ENCODE assay signal across 1 cellular context in the genomic region with DNA sequence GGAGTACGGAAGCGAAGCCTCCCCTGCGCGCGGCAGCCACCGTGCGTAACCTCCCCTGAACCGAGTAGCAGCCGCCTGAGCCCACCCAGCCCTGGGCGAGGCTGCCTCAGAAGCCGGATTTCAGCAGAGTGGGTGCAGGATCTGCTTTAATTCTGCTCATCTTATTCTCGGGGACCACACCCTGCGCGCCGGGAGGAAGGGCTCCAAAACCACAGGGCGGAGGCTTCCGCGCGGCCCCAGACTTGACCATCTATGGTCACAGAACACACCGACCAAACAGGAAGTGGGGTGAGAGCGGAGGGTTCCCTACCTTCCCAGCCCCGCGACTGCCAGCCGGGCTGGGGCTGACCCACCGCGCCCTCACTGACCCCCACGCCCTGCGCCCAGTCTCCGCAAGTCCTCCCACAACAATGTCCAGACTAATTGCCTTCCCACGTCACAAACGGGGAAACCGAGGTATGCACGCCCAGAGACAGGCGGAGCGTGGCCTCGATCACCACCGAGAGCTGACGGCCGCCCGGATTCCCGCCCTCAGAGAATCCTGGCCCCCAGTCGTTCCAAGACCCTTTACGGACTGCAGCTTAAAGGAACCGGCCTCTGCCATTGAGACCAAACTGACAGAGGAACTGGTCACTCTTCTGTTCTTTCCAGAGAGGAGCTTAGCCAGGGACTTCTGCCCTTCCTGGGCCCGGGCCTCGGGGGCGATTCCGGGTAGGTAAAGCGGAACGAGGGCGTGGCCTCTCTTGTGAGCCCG.
TF ChIP-seq lines count a peak whose summit lies in the region.

No MANE protein-coding gene starts in this region.

TF ChIP-seq in HepG2, 621 proteins besides CTCF, POLR2A, EP300 and RAD21 (continued from another document and continues in another):
- TF ChIP-seq, protein P1, sequence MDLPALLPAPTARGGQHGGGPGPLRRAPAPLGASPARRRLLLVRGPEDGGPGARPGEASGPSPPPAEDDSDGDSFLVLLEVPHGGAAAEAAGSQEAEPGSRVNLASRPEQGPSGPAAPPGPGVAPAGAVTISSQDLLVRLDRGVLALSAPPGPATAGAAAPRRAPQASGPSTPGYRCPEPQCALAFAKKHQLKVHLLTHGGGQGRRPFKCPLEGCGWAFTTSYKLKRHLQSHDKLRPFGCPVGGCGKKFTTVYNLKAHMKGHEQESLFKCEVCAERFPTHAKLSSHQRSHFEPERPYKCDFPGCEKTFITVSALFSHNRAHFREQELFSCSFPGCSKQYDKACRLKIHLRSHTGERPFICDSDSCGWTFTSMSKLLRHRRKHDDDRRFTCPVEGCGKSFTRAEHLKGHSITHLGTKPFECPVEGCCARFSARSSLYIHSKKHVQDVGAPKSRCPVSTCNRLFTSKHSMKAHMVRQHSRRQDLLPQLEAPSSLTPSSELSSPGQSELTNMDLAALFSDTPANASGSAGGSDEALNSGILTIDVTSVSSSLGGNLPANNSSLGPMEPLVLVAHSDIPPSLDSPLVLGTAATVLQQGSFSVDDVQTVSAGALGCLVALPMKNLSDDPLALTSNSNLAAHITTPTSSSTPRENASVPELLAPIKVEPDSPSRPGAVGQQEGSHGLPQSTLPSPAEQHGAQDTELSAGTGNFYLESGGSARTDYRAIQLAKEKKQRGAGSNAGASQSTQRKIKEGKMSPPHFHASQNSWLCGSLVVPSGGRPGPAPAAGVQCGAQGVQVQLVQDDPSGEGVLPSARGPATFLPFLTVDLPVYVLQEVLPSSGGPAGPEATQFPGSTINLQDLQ (CRISPR knock-in tag; IDR thresholded peaks at IDR 0.05) = no peak
- TF ChIP-seq ZNF432 (CRISPR knock-in tag; IDR thresholded peaks at IDR 0.05; ENCODE audit: borderline replicate concordance) = no peak
- no peak for TF ChIP-seq FOXO1 (CRISPR knock-in tag; IDR thresholded peaks at IDR 0.05)
- no peak for TF ChIP-seq NAIF1 (CRISPR knock-in tag; IDR thresholded peaks at IDR 0.05; ENCODE audit: borderline replicate concordance)
- TF ChIP-seq SIN3B (IDR thresholded peaks at IDR 0.05; ENCODE audit: low read length) = no peak
- no peak for TF ChIP-seq ZNF775 (CRISPR knock-in tag; IDR thresholded peaks at IDR 0.05; ENCODE audit: borderline replicate concordance)
- TF ChIP-seq ZNF619 (CRISPR knock-in tag; IDR thresholded peaks at IDR 0.05) = no peak
- TF ChIP-seq IRX3 (CRISPR knock-in tag; IDR thresholded peaks at IDR 0.05; ENCODE audit: borderline replicate concordance, low read depth) = no peak; the same call in 1 of the 2 replicates
- TF ChIP-seq, protein P2, sequence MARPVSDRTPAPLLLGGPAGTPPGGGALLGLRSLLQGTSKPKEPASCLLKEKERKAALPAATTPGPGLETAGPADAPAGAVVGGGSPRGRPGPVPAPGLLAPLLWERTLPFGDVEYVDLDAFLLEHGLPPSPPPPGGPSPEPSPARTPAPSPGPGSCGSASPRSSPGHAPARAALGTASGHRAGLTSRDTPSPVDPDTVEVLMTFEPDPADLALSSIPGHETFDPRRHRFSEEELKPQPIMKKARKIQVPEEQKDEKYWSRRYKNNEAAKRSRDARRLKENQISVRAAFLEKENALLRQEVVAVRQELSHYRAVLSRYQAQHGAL (CRISPR knock-in tag; IDR thresholded peaks at IDR 0.05; ENCODE audit: not compliant biosample characterization) = peak; percentile 65
- TF ChIP-seq GZF1 (CRISPR knock-in tag; IDR thresholded peaks at IDR 0.05) = 0 out of 2 replicates have a peak, but pooled peaks have one; percentile 64
- TF ChIP-seq ZNF205 (CRISPR knock-in tag; IDR thresholded peaks at IDR 0.05) = no peak
- no peak for TF ChIP-seq SIX1 (CRISPR knock-in tag; IDR thresholded peaks at IDR 0.05; ENCODE audit: borderline replicate concordance)
- peak; percentile 35 for TF ChIP-seq U2AF1 (optimal IDR thresholded peaks at IDR 0.05; ENCODE audit: low read depth, low read length)
- no peak for TF ChIP-seq HOXA3 (CRISPR knock-in tag; IDR thresholded peaks at IDR 0.05)
- TF ChIP-seq ZSCAN25 (CRISPR knock-in tag; IDR thresholded peaks at IDR 0.05) = peak; percentile 53; the same call in 1 of the 2 replicates
- TF ChIP-seq AHR (CRISPR knock-in tag; IDR thresholded peaks at IDR 0.05) = peak; percentile 23; the same call in 1 of the 2 replicates
- no peak for TF ChIP-seq MZF1 (CRISPR knock-in tag; IDR thresholded peaks at IDR 0.05; ENCODE audit: borderline replicate concordance)
- TF ChIP-seq, protein P3, sequence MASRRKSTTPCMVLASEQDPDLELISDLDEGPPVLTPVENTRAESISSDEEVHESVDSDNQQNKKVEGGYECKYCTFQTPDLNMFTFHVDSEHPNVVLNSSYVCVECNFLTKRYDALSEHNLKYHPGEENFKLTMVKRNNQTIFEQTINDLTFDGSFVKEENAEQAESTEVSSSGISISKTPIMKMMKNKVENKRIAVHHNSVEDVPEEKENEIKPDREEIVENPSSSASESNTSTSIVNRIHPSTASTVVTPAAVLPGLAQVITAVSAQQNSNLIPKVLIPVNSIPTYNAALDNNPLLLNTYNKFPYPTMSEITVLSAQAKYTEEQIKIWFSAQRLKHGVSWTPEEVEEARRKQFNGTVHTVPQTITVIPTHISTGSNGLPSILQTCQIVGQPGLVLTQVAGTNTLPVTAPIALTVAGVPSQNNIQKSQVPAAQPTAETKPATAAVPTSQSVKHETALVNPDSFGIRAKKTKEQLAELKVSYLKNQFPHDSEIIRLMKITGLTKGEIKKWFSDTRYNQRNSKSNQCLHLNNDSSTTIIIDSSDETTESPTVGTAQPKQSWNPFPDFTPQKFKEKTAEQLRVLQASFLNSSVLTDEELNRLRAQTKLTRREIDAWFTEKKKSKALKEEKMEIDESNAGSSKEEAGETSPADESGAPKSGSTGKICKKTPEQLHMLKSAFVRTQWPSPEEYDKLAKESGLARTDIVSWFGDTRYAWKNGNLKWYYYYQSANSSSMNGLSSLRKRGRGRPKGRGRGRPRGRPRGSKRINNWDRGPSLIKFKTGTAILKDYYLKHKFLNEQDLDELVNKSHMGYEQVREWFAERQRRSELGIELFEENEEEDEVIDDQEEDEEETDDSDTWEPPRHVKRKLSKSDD (CRISPR knock-in tag; IDR thresholded peaks at IDR 0.05; ENCODE audit: low read depth) = no peak
- TF ChIP-seq, protein P4, sequence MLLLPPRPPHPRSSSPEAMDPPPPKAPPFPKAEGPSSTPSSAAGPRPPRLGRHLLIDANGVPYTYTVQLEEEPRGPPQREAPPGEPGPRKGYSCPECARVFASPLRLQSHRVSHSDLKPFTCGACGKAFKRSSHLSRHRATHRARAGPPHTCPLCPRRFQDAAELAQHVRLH (CRISPR knock-in tag; IDR thresholded peaks at IDR 0.05; ENCODE audit: borderline replicate concordance, low read depth) = peak; percentile 58; the same call in 1 of the 2 replicates
- TF ChIP-seq, protein P5, sequence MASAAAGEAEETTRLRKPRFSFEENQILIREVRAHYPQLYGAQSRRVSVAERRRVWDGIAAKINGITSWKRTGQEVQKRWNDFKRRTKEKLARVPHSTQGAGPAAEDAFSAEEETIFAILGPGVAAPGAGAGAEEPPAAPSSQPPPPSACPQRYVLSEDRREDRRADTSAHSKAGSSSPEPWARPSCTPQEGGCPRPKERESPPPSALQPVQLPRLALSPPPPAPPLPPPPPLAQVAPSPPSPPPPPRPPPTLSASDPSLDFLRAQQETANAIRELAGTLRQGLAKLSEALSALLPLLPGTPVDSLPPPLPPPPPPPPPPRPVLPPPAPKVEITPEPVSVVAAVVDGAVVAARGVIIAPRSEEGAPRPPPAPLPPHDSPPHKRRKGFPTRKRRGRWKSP (CRISPR knock-in tag; IDR thresholded peaks at IDR 0.05) = 0 out of 2 replicates have a peak, but pooled peaks have one; percentile 72
- TF ChIP-seq ZNF326 (CRISPR knock-in tag; IDR thresholded peaks at IDR 0.05; ENCODE audit: borderline replicate concordance) = no peak
- TF ChIP-seq ELF4 (CRISPR knock-in tag; IDR thresholded peaks at IDR 0.05; ENCODE audit: borderline replicate concordance) = peak; percentile 57; the same call in 1 of the 2 replicates
- TF ChIP-seq, protein P6, sequence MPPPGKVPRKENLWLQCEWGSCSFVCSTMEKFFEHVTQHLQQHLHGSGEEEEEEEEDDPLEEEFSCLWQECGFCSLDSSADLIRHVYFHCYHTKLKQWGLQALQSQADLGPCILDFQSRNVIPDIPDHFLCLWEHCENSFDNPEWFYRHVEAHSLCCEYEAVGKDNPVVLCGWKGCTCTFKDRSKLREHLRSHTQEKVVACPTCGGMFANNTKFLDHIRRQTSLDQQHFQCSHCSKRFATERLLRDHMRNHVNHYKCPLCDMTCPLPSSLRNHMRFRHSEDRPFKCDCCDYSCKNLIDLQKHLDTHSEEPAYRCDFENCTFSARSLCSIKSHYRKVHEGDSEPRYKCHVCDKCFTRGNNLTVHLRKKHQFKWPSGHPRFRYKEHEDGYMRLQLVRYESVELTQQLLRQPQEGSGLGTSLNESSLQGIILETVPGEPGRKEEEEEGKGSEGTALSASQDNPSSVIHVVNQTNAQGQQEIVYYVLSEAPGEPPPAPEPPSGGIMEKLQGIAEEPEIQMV (CRISPR knock-in tag; IDR thresholded peaks at IDR 0.05; ENCODE audit: low read depth) = peak; percentile 34; the same call in 1 of the 2 replicates
- no peak for TF ChIP-seq TBX3 (IDR thresholded peaks at IDR 0.05; ENCODE audit: borderline replicate concordance)
- 0 out of 2 replicates have a peak, but pooled peaks have one; percentile 36 for TF ChIP-seq ZNF766 (CRISPR knock-in tag; IDR thresholded peaks at IDR 0.05; ENCODE audit: borderline replicate concordance)
- TF ChIP-seq MTA3 (CRISPR knock-in tag; IDR thresholded peaks at IDR 0.05) = no peak
- peak; percentile 78 for TF ChIP-seq BORCS8-MEF2B (CRISPR knock-in tag; IDR thresholded peaks at IDR 0.05)
- TF ChIP-seq ZFP62 (CRISPR knock-in tag; IDR thresholded peaks at IDR 0.05) = no peak
- peak; percentile 84 for TF ChIP-seq ZBTB20 (CRISPR knock-in tag; IDR thresholded peaks at IDR 0.05; ENCODE audit: borderline replicate concordance, low read depth)
- TF ChIP-seq NFATC3 (CRISPR knock-in tag; IDR thresholded peaks at IDR 0.05) = peak; percentile 52; the same call in 1 of the 2 replicates
- TF ChIP-seq, protein P7, sequence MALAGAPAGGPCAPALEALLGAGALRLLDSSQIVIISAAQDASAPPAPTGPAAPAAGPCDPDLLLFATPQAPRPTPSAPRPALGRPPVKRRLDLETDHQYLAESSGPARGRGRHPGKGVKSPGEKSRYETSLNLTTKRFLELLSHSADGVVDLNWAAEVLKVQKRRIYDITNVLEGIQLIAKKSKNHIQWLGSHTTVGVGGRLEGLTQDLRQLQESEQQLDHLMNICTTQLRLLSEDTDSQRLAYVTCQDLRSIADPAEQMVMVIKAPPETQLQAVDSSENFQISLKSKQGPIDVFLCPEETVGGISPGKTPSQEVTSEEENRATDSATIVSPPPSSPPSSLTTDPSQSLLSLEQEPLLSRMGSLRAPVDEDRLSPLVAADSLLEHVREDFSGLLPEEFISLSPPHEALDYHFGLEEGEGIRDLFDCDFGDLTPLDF (CRISPR knock-in tag; IDR thresholded peaks at IDR 0.05) = peak; percentile 24; the same call in 1 of the 2 replicates
- no peak for TF ChIP-seq ATAD3A (CRISPR knock-in tag; IDR thresholded peaks at IDR 0.05)
- peak; percentile 75; the same call in 1 of the 2 replicates for TF ChIP-seq ZNF761 (CRISPR knock-in tag; conservative IDR thresholded peaks at IDR 0.05)
- TF ChIP-seq RARG (CRISPR knock-in tag; IDR thresholded peaks at IDR 0.05; ENCODE audit: low read depth) = peak; percentile 92; the same call in 1 of the 2 replicates
- TF ChIP-seq PAX8 (CRISPR knock-in tag; IDR thresholded peaks at IDR 0.05; ENCODE audit: borderline replicate concordance) = no peak
- TF ChIP-seq, protein P8, sequence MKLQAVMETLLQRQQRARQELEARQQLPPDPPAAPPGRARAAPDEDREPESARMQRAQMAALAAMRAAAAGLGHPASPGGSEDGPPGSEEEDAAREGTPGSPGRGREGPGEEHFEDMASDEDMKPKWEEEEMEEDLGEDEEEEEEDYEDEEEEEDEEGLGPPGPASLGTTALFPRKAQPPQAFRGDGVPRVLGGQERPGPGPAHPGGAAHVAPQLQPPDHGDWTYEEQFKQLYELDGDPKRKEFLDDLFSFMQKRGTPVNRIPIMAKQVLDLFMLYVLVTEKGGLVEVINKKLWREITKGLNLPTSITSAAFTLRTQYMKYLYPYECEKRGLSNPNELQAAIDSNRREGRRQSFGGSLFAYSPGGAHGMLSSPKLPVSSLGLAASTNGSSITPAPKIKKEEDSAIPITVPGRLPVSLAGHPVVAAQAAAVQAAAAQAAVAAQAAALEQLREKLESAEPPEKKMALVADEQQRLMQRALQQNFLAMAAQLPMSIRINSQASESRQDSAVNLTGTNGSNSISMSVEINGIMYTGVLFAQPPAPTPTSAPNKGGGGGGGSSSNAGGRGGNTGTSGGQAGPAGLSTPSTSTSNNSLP (IDR thresholded peaks at IDR 0.05; ENCODE audit: low read depth, low read length) = no peak
- TF ChIP-seq GPN1 (CRISPR knock-in tag; IDR thresholded peaks at IDR 0.05; ENCODE audit: borderline replicate concordance) = no peak
- peak; percentile 84; the same call in 1 of the 2 replicates for TF ChIP-seq ZNF546 (CRISPR knock-in tag; conservative IDR thresholded peaks at IDR 0.05)
- TF ChIP-seq ARHGAP35 (CRISPR knock-in tag; IDR thresholded peaks at IDR 0.05; ENCODE audit: borderline replicate concordance) = peak; percentile 26; the same call in 1 of the 2 replicates
- TF ChIP-seq SSRP1 (CRISPR knock-in tag; IDR thresholded peaks at IDR 0.05) = no peak
- no peak for TF ChIP-seq ZNF781 (CRISPR knock-in tag; IDR thresholded peaks at IDR 0.05; ENCODE audit: borderline replicate concordance, not compliant biosample characterization)
- TF ChIP-seq ZNF430 (CRISPR knock-in tag; IDR thresholded peaks at IDR 0.05) = peak; percentile 90
- TF ChIP-seq ZNF75D (CRISPR knock-in tag; IDR thresholded peaks at IDR 0.05; ENCODE audit: borderline replicate concordance) = no peak
- TF ChIP-seq CEBPG (CRISPR knock-in tag; IDR thresholded peaks at IDR 0.05) = no peak
- TF ChIP-seq ZNF883 (CRISPR knock-in tag; IDR thresholded peaks at IDR 0.05; ENCODE audit: not compliant biosample characterization) = peak; percentile 31
- no peak; the same call in 1 of the 2 replicates for TF ChIP-seq RELA (CRISPR knock-in tag; IDR thresholded peaks at IDR 0.05)
- no peak; the same call in 1 of the 3 replicates for TF ChIP-seq MXI1 (IDR thresholded peaks at IDR 0.05; ENCODE audit: borderline replicate concordance, low read depth, low read length)
- TF ChIP-seq FOSL1 (CRISPR knock-in tag; IDR thresholded peaks at IDR 0.05; ENCODE audit: borderline replicate concordance) = no peak
- TF ChIP-seq, protein P9, sequence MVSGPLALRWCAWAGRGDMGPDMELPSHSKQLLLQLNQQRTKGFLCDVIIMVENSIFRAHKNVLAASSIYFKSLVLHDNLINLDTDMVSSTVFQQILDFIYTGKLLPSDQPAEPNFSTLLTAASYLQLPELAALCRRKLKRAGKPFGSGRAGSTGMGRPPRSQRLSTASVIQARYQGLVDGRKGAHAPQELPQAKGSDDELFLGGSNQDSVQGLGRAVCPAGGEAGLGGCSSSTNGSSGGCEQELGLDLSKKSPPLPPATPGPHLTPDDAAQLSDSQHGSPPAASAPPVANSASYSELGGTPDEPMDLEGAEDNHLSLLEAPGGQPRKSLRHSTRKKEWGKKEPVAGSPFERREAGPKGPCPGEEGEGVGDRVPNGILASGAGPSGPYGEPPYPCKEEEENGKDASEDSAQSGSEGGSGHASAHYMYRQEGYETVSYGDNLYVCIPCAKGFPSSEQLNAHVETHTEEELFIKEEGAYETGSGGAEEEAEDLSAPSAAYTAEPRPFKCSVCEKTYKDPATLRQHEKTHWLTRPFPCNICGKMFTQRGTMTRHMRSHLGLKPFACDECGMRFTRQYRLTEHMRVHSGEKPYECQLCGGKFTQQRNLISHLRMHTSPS (CRISPR knock-in tag; IDR thresholded peaks at IDR 0.05; ENCODE audit: low read depth) = peak; percentile 12
- TF ChIP-seq SMC3 (IDR thresholded peaks at IDR 0.05; ENCODE audit: low read length) = no peak
- 0 out of 2 replicates have a peak, but pooled peaks have one; percentile 42 for TF ChIP-seq ZNF678 (CRISPR knock-in tag; IDR thresholded peaks at IDR 0.05)
- TF ChIP-seq TBL1XR1 (IDR thresholded peaks at IDR 0.05; ENCODE audit: borderline replicate concordance, low read length, partially characterized antibody) = no peak
